Comparison of ENCODE assay signal across 25 cellular contexts in genomic region chr4:182133033-182133432, GRCh38.
"Had no signal": no experiment of that assay in that cellular context is flagged by ENCODE, and none has a peak within 500 bp of the region (broad histone marks: within the 10 kb centered on the region; RNA-seq: fewer than 3 reads in every experiment).

No MANE protein-coding gene starts in this region.

- H3K27ac Mint-ChIP-seq: naive thymus-derived CD4-positive, alpha-beta T cell; natural killer cell treated with Interleukin-12 subunit alpha and Interleukin-12 subunit beta and Interleukin-15 and Interleukin-18, amount 100 ng/mL, for 72 hours; stimulated activated naive B cell treated with anti-CD40 and anti-IgM and Interleukin-4, amounts not matched to agents 10 μg/mL and 1 μg/mL and 100 μg/mL, for 72 hours had no signal

- DNase-seq: islet precursor cell; left ventricle myocardium inferior; midbrain; mucosa of descending colon; naive thymus-derived CD4-positive, alpha-beta T cell; pancreas; posterior cingulate gyrus; retina; right cardiac atrium; stimulated activated CD4-positive, alpha-beta T cell treated with anti-CD3 and anti-CD28 coated beads, Interleukin-12 subunit alpha, Interleukin-12 subunit beta, amount 100 ng/mL, for 4 hours; stimulated activated CD4-positive, alpha-beta T cell treated with anti-CD3 and anti-CD28 coated beads, Interleukin-15, amount 100 ng/mL, for 24 hours; stimulated activated CD4-positive, alpha-beta T cell treated with anti-CD3 and anti-CD28 coated beads, Interleukin-2, amount 100 ng/mL, for 24 hours; stimulated activated CD4-positive, alpha-beta T cell treated with anti-CD3 and anti-CD28 coated beads, Interleukin-4, amount 100 ng/mL, for 1 hour; stimulated activated naive B cell treated with anti-CD40 and anti-IgM and Interleukin-4, amounts not matched to agents 10 μg/mL and 1 μg/mL and 100 μg/mL, for 72 hours; stimulated activated naive CD8-positive, alpha-beta T cell treated with anti-CD3 and anti-CD28 coated beads, Interleukin-15, Interleukin-2, amounts not matched to agents 100 U/mL and 50 U/mL, for 24 hours; stomach; testis; thyroid gland; trophoblast cell; upper lobe of right lung had no signal

- H3K36me3 Mint-ChIP-seq: naive thymus-derived CD4-positive, alpha-beta T cell; natural killer cell treated with Interleukin-12 subunit alpha and Interleukin-12 subunit beta and Interleukin-15 and Interleukin-18, amount 100 ng/mL, for 72 hours; stimulated activated naive B cell treated with anti-CD40 and anti-IgM and Interleukin-4, amounts not matched to agents 10 μg/mL and 1 μg/mL and 100 μg/mL, for 72 hours had no signal

- H3K27me3 ChIP-seq: testis, thyroid gland had no signal

- H3K27ac ChIP-seq: left ventricle myocardium inferior, pancreas, prostate gland, skin epidermis, stomach, testis, thyroid gland, upper lobe of right lung had no signal

- FAIRE-seq: pancreas, urothelium cell line had no signal

- H3K36me3 ChIP-seq: left ventricle myocardium inferior, pancreas, prostate gland, stomach, thyroid gland, upper lobe of right lung had no signal

- H3K4me3 ChIP-seq: left ventricle myocardium inferior, lung, mucosa of descending colon, pancreas, prostate gland, skin epidermis, stomach, testis, thyroid gland, upper lobe of right lung had no signal

- H3K4me1 Mint-ChIP-seq: naive thymus-derived CD4-positive, alpha-beta T cell; stimulated activated naive B cell treated with anti-CD40 and anti-IgM and Interleukin-4, amounts not matched to agents 10 μg/mL and 1 μg/mL and 100 μg/mL, for 72 hours had no signal

- H3K4me1 ChIP-seq: left ventricle myocardium inferior, pancreas, prostate gland, stomach, testis, thyroid gland, upper lobe of right lung had no signal

- H3K4me3 Mint-ChIP-seq: naive thymus-derived CD4-positive, alpha-beta T cell; natural killer cell treated with Interleukin-12 subunit alpha and Interleukin-12 subunit beta and Interleukin-15 and Interleukin-18, amount 100 ng/mL, for 72 hours; stimulated activated naive B cell treated with anti-CD40 and anti-IgM and Interleukin-4, amounts not matched to agents 10 μg/mL and 1 μg/mL and 100 μg/mL, for 72 hours had no signal

- H3K9me3 ChIP-seq: left ventricle myocardium inferior, mucosa of descending colon, pancreas, prostate gland, stomach, testis, thyroid gland, upper lobe of right lung had no signal
